Comparison of ENCODE assay signal across 8 cellular contexts in the genomic region with DNA sequence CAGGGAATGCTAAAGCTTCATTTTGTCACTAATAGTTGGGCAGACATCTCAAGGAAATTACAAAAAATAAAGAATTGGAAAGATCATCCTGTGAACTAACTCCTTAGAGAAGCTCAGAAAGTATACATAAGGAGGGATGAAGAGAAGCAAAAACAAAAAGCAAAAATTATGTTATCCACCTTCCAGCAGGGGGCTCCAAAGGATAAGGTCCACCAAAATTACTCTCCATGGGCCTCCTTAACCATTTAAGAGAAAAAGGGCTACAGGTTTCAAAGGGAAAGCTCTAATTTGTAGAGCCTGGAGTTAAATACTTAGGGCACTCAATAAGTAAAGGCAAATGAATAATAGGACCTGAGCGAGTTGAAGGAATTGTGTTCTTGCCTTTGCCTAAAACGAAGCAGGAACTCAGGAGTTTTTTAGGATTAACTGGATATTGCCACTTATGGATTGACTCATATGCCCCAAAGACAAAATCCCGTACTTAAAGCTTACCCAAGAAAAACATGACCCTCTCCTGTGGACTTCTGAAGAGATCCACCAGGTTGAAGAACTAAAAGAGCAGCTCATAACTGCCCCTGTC.
DNase-seq lines count a peak whose midpoint lies in the region; ATAC-seq, FAIRE-seq and TF ChIP-seq lines count a peak whose summit lies in the region.

No MANE protein-coding gene starts in this region.

- no peak for TF ChIP-seq POLR2A in suprapubic skin (IDR thresholded peaks at IDR 0.05)
- no peak for TF ChIP-seq POLR2A in lower leg skin (IDR thresholded peaks at IDR 0.05)

- H3K4me3 ChIP-seq in GM12864 (ENCODE audit: low read depth, low read length) (no peak overlapping the region), KMS-11 (IDR thresholded peaks at IDR 0.05; ENCODE audit: insufficient read depth, low read depth, low read length) (no peak overlapping the region), SU-DHL-6 (ENCODE audit: insufficient read depth, low read length, poor library complexity, severe bottlenecking) (no peak overlapping the region), kidney (ENCODE audit: low read length in 2 of 2) (no peak overlapping the region), suprapubic skin (no peak overlapping the region), lower leg skin (ENCODE audit: low read depth, poor library complexity, severe bottlenecking) (no peak overlapping the region)

- H3K79me2 ChIP-seq in KMS-11 (ENCODE audit: insufficient read depth, low read depth) (no peaks in the 10 kb centered on the region), SU-DHL-6 (ENCODE audit: insufficient read depth, low read length) (no peaks in the 10 kb centered on the region)

- no peaks in the 10 kb centered on the region for H3F3A ChIP-seq in SU-DHL-6 (ENCODE audit: insufficient read depth)

- no peak for FAIRE-seq in kidney (lab: Jason Lieb, UNC)

- H3K36me3 ChIP-seq in KMS-11 (ENCODE audit: insufficient read depth) (no peaks in the 10 kb centered on the region), SU-DHL-6 (ENCODE audit: low read length) (no peaks in the 10 kb centered on the region), kidney (ENCODE audit: control insufficient read depth in 1 of 2, insufficient read depth in 2 of 2, low read length in 2 of 2) (no peaks in the 10 kb centered on the region), suprapubic skin (no peaks in the 10 kb centered on the region)

- ATAC-seq in HG03432 (IDR thresholded peaks at IDR 0.05; ENCODE audit: unreplicated experiment): no peak

- H4K20me1 ChIP-seq in KMS-11 (ENCODE audit: insufficient read depth) (no peaks in the 10 kb centered on the region), SU-DHL-6 (ENCODE audit: low read depth, low read length) (no peaks in the 10 kb centered on the region)

- H3K27ac ChIP-seq in KMS-11 (no peak overlapping the region), SU-DHL-6 (ENCODE audit: low read depth, low read length) (no peak overlapping the region), kidney (ENCODE audit: low read depth in 2 of 2, low read length in 2 of 2) (no peak overlapping the region), suprapubic skin (no peak overlapping the region)

- TF ChIP-seq CTCF in GM12864 (IDR thresholded peaks at IDR 0.05; ENCODE audit: low read depth, low read length, missing control alignments) (peak; percentile 41), KMS-11 (conservative IDR thresholded peaks at IDR 0.05; ENCODE audit: low read depth, low read length) (peak; percentile 80), SU-DHL-6 (IDR thresholded peaks at IDR 0.05; ENCODE audit: insufficient read depth, low read length, poor library complexity, severe bottlenecking) (peak; percentile 37), kidney (IDR thresholded peaks at IDR 0.05; ENCODE audit: borderline replicate concordance, extremely low read depth, insufficient read depth) (peak; percentile 10), suprapubic skin (IDR thresholded peaks at IDR 0.05) (no peak), lower leg skin (IDR thresholded peaks at IDR 0.05) (no peak)

- H3K9me2 ChIP-seq in SU-DHL-6 (replicated peaks; ENCODE audit: insufficient read depth, low read length): no peaks in the 10 kb centered on the region

- 80% methylated on average over 3 of the region's 3 CpGs for WGBS in suprapubic skin
- WGBS in lower leg skin, 2 donors: 69 to 77% methylated on average over 3 of the region's 3 CpGs

- no peak for TF ChIP-seq EP300 in suprapubic skin (IDR thresholded peaks at IDR 0.05)

- H3K27me3 ChIP-seq in KMS-11 (ENCODE audit: insufficient read depth, low read depth) (no peaks in the 10 kb centered on the region), SU-DHL-6 (ENCODE audit: low read length) (no peaks in the 10 kb centered on the region), suprapubic skin (no peaks in the 10 kb centered on the region)

- H3K4me1 ChIP-seq in KMS-11 (ENCODE audit: low read depth, poor library complexity, severe bottlenecking) (no peaks in the 10 kb centered on the region), kidney (ENCODE audit: control insufficient read depth in 1 of 2, insufficient read depth in 1 of 2, low read depth in 1 of 2, low read length in 2 of 2) (no peaks in the 10 kb centered on the region), suprapubic skin (no peaks in the 10 kb centered on the region)

- H3K9me3 ChIP-seq in SU-DHL-6 (ENCODE audit: insufficient read depth, low read length) (no peaks in the 10 kb centered on the region), kidney (ENCODE audit: control insufficient read depth in 1 of 2, low read length in 2 of 2) (no peaks in the 10 kb centered on the region), suprapubic skin (no peaks in the 10 kb centered on the region)

- DNase-seq in GM12864 (ENCODE audit: low read depth) (no peak), kidney (no peak), NCI-H2107 (lab: John Stamatoyannopoulos, UW) (no peak), suprapubic skin (ENCODE audit: low spot score in 2 of 2) (no peak), lower leg skin (ENCODE audit: low spot score in 2 of 2) (no peak)

- H2AFZ ChIP-seq in KMS-11 (ENCODE audit: low read depth) (no peak overlapping the region), SU-DHL-6 (ENCODE audit: low read depth, low read length, severe bottlenecking) (no peak overlapping the region)

- H3K4me2 ChIP-seq in KMS-11 (no peak overlapping the region), SU-DHL-6 (ENCODE audit: low read depth, low read length, poor library complexity, severe bottlenecking) (no peak overlapping the region)

- intact Hi-C loops in kidney (cut with DNase I) (no loop called here), lower leg skin (cut with DNase I; ENCODE audit: low total_unique reads) (no loop called here)

- H3K9ac ChIP-seq in KMS-11: no peak overlapping the region
- H3K9ac ChIP-seq in SU-DHL-6 (ENCODE audit: low read length): no peak overlapping the region
- no peak overlapping the region for H3K9ac ChIP-seq in kidney (ENCODE audit: low read length in 2 of 2)

Comparison
In these comparisons a context has a peak if more than half of its experiments do, and no peak if none do; other contexts are left out.
1. CTCF ChIP-seq: peak in GM12864 (single experiment), KMS-11 (single experiment), SU-DHL-6 (single experiment) and kidney (single experiment); none in suprapubic skin (0 of 2) and lower leg skin (0 of 3).